Comparison of ENCODE assay signal across 17 cellular contexts in the genomic region with DNA sequence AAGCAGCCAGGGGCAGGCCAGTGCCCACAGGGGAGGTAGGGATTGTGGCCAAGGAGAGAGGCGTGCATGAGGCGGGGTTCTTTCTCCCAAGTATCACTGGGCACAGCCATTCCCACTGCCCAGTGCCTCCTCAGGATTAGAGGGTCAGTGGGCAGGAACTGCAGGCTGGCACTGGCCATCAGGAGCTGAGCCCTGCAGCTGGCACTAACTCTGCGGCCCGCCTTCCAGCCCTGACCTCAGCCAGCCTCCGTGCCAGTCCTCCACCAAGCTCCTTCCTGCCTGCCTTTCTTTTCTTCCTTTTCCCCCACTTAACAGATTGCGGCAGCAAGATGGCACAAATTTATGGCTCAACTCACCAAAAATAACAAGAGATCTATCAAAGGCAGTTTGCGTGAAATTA. TPM values are rescaled to one million over a fixed set of nuclear protein-coding genes. Genes with fewer than 3 reads are reported as not detected.
DNase-seq lines count a peak whose midpoint lies in the region; ATAC-seq and TF ChIP-seq lines count a peak whose summit lies in the region.
"Had no signal": no experiment of that assay in that cellular context is flagged by ENCODE, and none has a peak within 500 bp of the region (broad histone marks: within the 10 kb centered on the region; RNA-seq: fewer than 3 reads in every experiment).

No MANE protein-coding gene starts in this region.

- no peaks in the 10 kb centered on the region for H3K79me2 ChIP-seq in neural progenitor cell (ENCODE audit: low read depth)

- H3K4me1 Mint-ChIP-seq in stimulated activated naive CD8-positive, alpha-beta T cell treated with anti-CD3 and anti-CD28 coated beads, Interleukin-15, amount 100 ng/mL, for 72 hours: peaks cover 27% of the 10 kb centered on the region
- peaks cover 45% of the 10 kb centered on the region for H3K4me1 Mint-ChIP-seq in neural progenitor cell
- H3K4me1 Mint-ChIP-seq in CD8-positive, alpha-beta T cell (ENCODE audit: low read depth): peaks cover 30% of the 10 kb centered on the region

- peak overlapping the region; percentile 4 to 36 for H3K27ac Mint-ChIP-seq in stimulated activated naive CD8-positive, alpha-beta T cell treated with anti-CD3 and anti-CD28 coated beads, Interleukin-15, amount 100 ng/mL, for 72 hours
- H3K27ac Mint-ChIP-seq in neural progenitor cell: no peak overlapping the region
- H3K27ac Mint-ChIP-seq in CD8-positive, alpha-beta T cell: no peak overlapping the region
- H3K27ac Mint-ChIP-seq: activated CD4-positive, alpha-beta T cell treated with anti-CD3 and anti-CD28 coated beads, Interleukin-2, amount 10 ng/mL, durations not matched to agents 24 days and 14 days; activated naive CD8-positive, alpha-beta T cell treated with anti-CD3 and anti-CD28 coated beads, Interleukin-2, amount 50 U/mL, for 24 hours; IgD-negative memory B cell; stimulated activated naive CD8-positive, alpha-beta T cell treated with anti-CD3 and anti-CD28 coated beads, Interleukin-15, Interleukin-2, amounts not matched to agents 100 ng/mL and 50 ng/mL, for 24 hours had no signal

- no peak for TF ChIP-seq CTCF in neural progenitor cell (IDR thresholded peaks at IDR 0.05)
- no peak for TF ChIP-seq CTCF in lower lobe of right lung (IDR thresholded peaks at IDR 0.05)
- no peak for TF ChIP-seq CTCF in CD8-positive, alpha-beta T cell (IDR thresholded peaks at IDR 0.05)

- peaks cover 5% of the 10 kb centered on the region for H4K20me1 ChIP-seq in neural progenitor cell (ENCODE audit: low read depth)

- H3K4me3 ChIP-seq in neural progenitor cell: no peak overlapping the region
- no peak overlapping the region for H3K4me3 ChIP-seq in lower lobe of right lung
- no peak overlapping the region for H3K4me3 ChIP-seq in CD8-positive, alpha-beta T cell (ENCODE audit: low read depth, low read length)
- H3K4me3 ChIP-seq: colonic mucosa, SJCRH30, smooth muscle cell had no signal

- POLR2A ChIA-PET in CD8-positive, alpha-beta T cell (lab: Charles Lee): interaction anchor here (0.8 kb wide), 1 partner anchor 8 kb away, joined by 3 read pairs; no protein-coding TSS in a partner anchor

- no peaks in the 10 kb centered on the region for H3F3A ChIP-seq in neural progenitor cell (ENCODE audit: low read depth)

- no peak for ATAC-seq in stimulated activated naive CD8-positive, alpha-beta T cell treated with anti-CD3 and anti-CD28 coated beads, Interleukin-15, amount 100 ng/mL, for 72 hours
- no peak for ATAC-seq in stimulated activated naive CD8-positive, alpha-beta T cell treated with anti-CD3 and anti-CD28 coated beads, Interleukin-15, Interleukin-2, amounts not matched to agents 100 U/mL and 50 U/mL, for 24 hours
- no peak for ATAC-seq in lower lobe of right lung
- ATAC-seq in CD8-positive, alpha-beta T cell: no peak
- ATAC-seq: activated naive CD8-positive, alpha-beta T cell treated with anti-CD3 and anti-CD28 coated beads, Interleukin-2, amount 50 U/mL, for 24 hours; activated T-cell treated with anti-CD3 and anti-CD28 coated beads, Interleukin-2, amount 50 U/mL, for 4 hours had no signal

- DNase-seq in stimulated activated naive CD8-positive, alpha-beta T cell treated with anti-CD3 and anti-CD28 coated beads, Interleukin-15, amount 100 ng/mL, for 72 hours: no peak
- DNase-seq in stimulated activated naive CD8-positive, alpha-beta T cell treated with anti-CD3 and anti-CD28 coated beads, Interleukin-15, Interleukin-2, amounts not matched to agents 100 U/mL and 50 U/mL, for 24 hours: no peak
- DNase-seq in cerebellar cortex (ENCODE audit: low spot score): peak; percentile 35
- DNase-seq in neural progenitor cell (ENCODE audit: low spot score): no peak
- no peak for DNase-seq in stimulated activated naive CD4-positive, alpha-beta T cell (lab: John Stamatoyannopoulos, UW)
- DNase-seq in lower lobe of right lung: no peak
- DNase-seq in CD8-positive, alpha-beta T cell: no peak
- no peak for DNase-seq in NCI-H226
- DNase-seq: activated CD4-positive, alpha-beta T cell treated with anti-CD3 and anti-CD28 coated beads, Interleukin-2, amount 10 ng/mL, durations not matched to agents 24 days and 14 days; activated naive CD8-positive, alpha-beta T cell treated with anti-CD3 and anti-CD28 coated beads, Interleukin-2, amount 50 U/mL, for 24 hours; activated T-cell treated with anti-CD3 and anti-CD28 coated beads, Interleukin-2, amount 50 U/mL, for 4 hours; colonic mucosa; SJCRH30 had no signal

- H3K36me3 ChIP-seq in neural progenitor cell: no peaks in the 10 kb centered on the region
- no peaks in the 10 kb centered on the region for H3K36me3 ChIP-seq in lower lobe of right lung
- H3K36me3 ChIP-seq in CD8-positive, alpha-beta T cell (ENCODE audit: insufficient read depth, low read length): no peaks in the 10 kb centered on the region
- H3K36me3 ChIP-seq: colonic mucosa, SJCRH30 had no signal

- H3K27ac ChIP-seq in neural progenitor cell (no peak overlapping the region), lower lobe of right lung (no peak overlapping the region)
- H3K27ac ChIP-seq in CD8-positive, alpha-beta T cell (ENCODE audit: low read depth, low read length): no peak overlapping the region
- H3K27ac ChIP-seq: colonic mucosa, epithelial cell of prostate had no signal

- no peaks in the 10 kb centered on the region for H3K9me3 ChIP-seq in neural progenitor cell (ENCODE audit: low read depth)
- no peaks in the 10 kb centered on the region for H3K9me3 ChIP-seq in lower lobe of right lung
- H3K9me3 ChIP-seq in CD8-positive, alpha-beta T cell (ENCODE audit: low read length): no peaks in the 10 kb centered on the region
- H3K9me3 ChIP-seq: colonic mucosa, SJCRH30 had no signal

- no peak overlapping the region for H2AFZ ChIP-seq in neural progenitor cell (replicated peaks)

- H3K27me3 ChIP-seq in neural progenitor cell (no peaks in the 10 kb centered on the region), lower lobe of right lung (ENCODE audit: low read depth) (peaks cover 4% of the 10 kb centered on the region)
- H3K27me3 ChIP-seq in CD8-positive, alpha-beta T cell (ENCODE audit: insufficient read depth, low read length): no peaks in the 10 kb centered on the region
- H3K27me3 ChIP-seq: colonic mucosa, SJCRH30 had no signal

- no peak overlapping the region for H3K9ac ChIP-seq in neural progenitor cell

- intact Hi-C loops in lower lobe of right lung (cut with DNase I): no loop called here
- intact Hi-C loops in CD8-positive, alpha-beta T cell (cut with DNase I, micrococcal nuclease): no loop called here

- no peaks in the 10 kb centered on the region for H3K9me3 Mint-ChIP-seq in stimulated activated naive CD8-positive, alpha-beta T cell treated with anti-CD3 and anti-CD28 coated beads, Interleukin-15, amount 100 ng/mL, for 72 hours
- H3K9me3 Mint-ChIP-seq in neural progenitor cell: no peaks in the 10 kb centered on the region
- H3K9me3 Mint-ChIP-seq in CD8-positive, alpha-beta T cell: no peaks in the 10 kb centered on the region
- H3K9me3 Mint-ChIP-seq: activated CD4-positive, alpha-beta T cell treated with anti-CD3 and anti-CD28 coated beads, Interleukin-2, amount 10 ng/mL, durations not matched to agents 24 days and 14 days; activated naive CD8-positive, alpha-beta T cell treated with anti-CD3 and anti-CD28 coated beads, Interleukin-2, amount 50 U/mL, for 24 hours; activated T-cell treated with anti-CD3 and anti-CD28 coated beads, Interleukin-2, amount 50 U/mL, for 4 hours; stimulated activated naive CD8-positive, alpha-beta T cell treated with anti-CD3 and anti-CD28 coated beads, Interleukin-15, Interleukin-2, amounts not matched to agents 100 ng/mL and 50 ng/mL, for 24 hours had no signal

- peaks cover 4% of the 10 kb centered on the region for H3K4me1 ChIP-seq in neural progenitor cell
- no peaks in the 10 kb centered on the region for H3K4me1 ChIP-seq in lower lobe of right lung
- H3K4me1 ChIP-seq in CD8-positive, alpha-beta T cell (ENCODE audit: insufficient read depth, low read length): peaks cover 24% of the 10 kb centered on the region
- H3K4me1 ChIP-seq: colonic mucosa had no signal

- peaks cover 10% of the 10 kb centered on the region for H3K27me3 Mint-ChIP-seq in stimulated activated naive CD8-positive, alpha-beta T cell treated with anti-CD3 and anti-CD28 coated beads, Interleukin-15, amount 100 ng/mL, for 72 hours
- peaks cover 7% of the 10 kb centered on the region for H3K27me3 Mint-ChIP-seq in neural progenitor cell (ENCODE audit: insufficient read depth, low read depth)
- no peaks in the 10 kb centered on the region for H3K27me3 Mint-ChIP-seq in CD8-positive, alpha-beta T cell (ENCODE audit: low read depth)
- H3K27me3 Mint-ChIP-seq: activated naive CD8-positive, alpha-beta T cell treated with anti-CD3 and anti-CD28 coated beads, Interleukin-2, amount 50 U/mL, for 24 hours had no signal

- H3K4me2 ChIP-seq in neural progenitor cell: no peak overlapping the region

- no peaks in the 10 kb centered on the region for H3K36me3 Mint-ChIP-seq in neural progenitor cell
- H3K36me3 Mint-ChIP-seq in CD8-positive, alpha-beta T cell: no peaks in the 10 kb centered on the region

- no peak overlapping the region for H3K4me3 Mint-ChIP-seq in stimulated activated naive CD8-positive, alpha-beta T cell treated with anti-CD3 and anti-CD28 coated beads, Interleukin-15, amount 100 ng/mL, for 72 hours
- H3K4me3 Mint-ChIP-seq in neural progenitor cell: peak overlapping the region; percentile 46
- H3K4me3 Mint-ChIP-seq in CD8-positive, alpha-beta T cell: no peak overlapping the region
- H3K4me3 Mint-ChIP-seq: activated CD4-positive, alpha-beta T cell treated with anti-CD3 and anti-CD28 coated beads, Interleukin-2, amount 10 ng/mL, durations not matched to agents 24 days and 14 days; activated naive CD8-positive, alpha-beta T cell treated with anti-CD3 and anti-CD28 coated beads, Interleukin-2, amount 50 U/mL, for 24 hours; activated T-cell treated with anti-CD3 and anti-CD28 coated beads, Interleukin-2, amount 50 U/mL, for 4 hours; IgD-negative memory B cell; stimulated activated naive CD8-positive, alpha-beta T cell treated with anti-CD3 and anti-CD28 coated beads, Interleukin-15, Interleukin-2, amounts not matched to agents 100 ng/mL and 50 ng/mL, for 24 hours had no signal

- CTCF ChIA-PET in CD8-positive, alpha-beta T cell (lab: Charles Lee): interaction anchor here (1.2 kb wide), 1 partner anchor 88 kb away, joined by 4 read pairs; no protein-coding TSS in a partner anchor

RNA-seq across cellular contexts. Expression of a gene that starts 11.2 kb away (rescaled TPM):
- total RNA-seq in neural progenitor cell (ENCODE audit: low replicate concordance) (7.1 and 21.2 TPM in 2 replicates), lower lobe of right lung (1.1 TPM)
- under 1 TPM; 0.25 to 0.79 TPM for total RNA-seq in CD8-positive, alpha-beta T cell

RNA-seq across cellular contexts. Expression of a gene that starts 49.1 kb away (rescaled TPM):
- total RNA-seq in neural progenitor cell (ENCODE audit: low replicate concordance) (0.22 and 7.0 TPM in 2 replicates), lower lobe of right lung (11.8 TPM)
- total RNA-seq in CD8-positive, alpha-beta T cell: under 1 TPM in 1 of 2 experiments, not detected in 1; 0.92 TPM
- total RNA-seq: activated CD4-positive, alpha-beta T cell treated with anti-CD3 and anti-CD28 coated beads, Interleukin-2, amount 10 ng/mL, durations not matched to agents 24 days and 14 days had no signal

Comparison
In these comparisons a context has a peak if more than half of its experiments do, and no peak if none do; other contexts are left out.
1. H3K27ac Mint-ChIP-seq: peak in stimulated activated naive CD8-positive, alpha-beta T cell treated with anti-CD3 and anti-CD28 coated beads, Interleukin-15, amount 100 ng/mL, for 72 hours (2 of 2); none in neural progenitor cell (single experiment) and CD8-positive, alpha-beta T cell (single experiment).